In genomic region chr15:65530318-65531111, GRCh38 we compare ENCODE assay signal across 8 cellular contexts. TPM values are rescaled to one million over a fixed set of nuclear protein-coding genes. Genes with fewer than 3 reads are reported as not detected.
DNase-seq lines count a peak whose midpoint lies in the region; ATAC-seq lines count a peak whose summit lies in the region.

HACD3 (plus strand) TSS chr15:65530463; CDS start chr15:65530632, 169 bp downstream.

- DNase-seq in CD1c-positive myeloid dendritic cell (ENCODE audit: extremely low spot score) (peak; percentile 93), HT-29 (ENCODE audit: low spot score) (peak; percentile 90), NOMO-1 (lab: John Stamatoyannopoulos, UW; ENCODE audit: unreplicated experiment in 2 of 2) (peak; percentile 71 to 86), mesendoderm (peak; percentile 93)
- DNase-seq in activated CD8-positive, alpha-beta memory T cell treated with anti-CD3 and anti-CD28 coated beads for 48 hours (ENCODE audit: low read depth in 2 of 3, low spot score in 2 of 3), result peak; percentile 77 to 90 (median 88)
- peak; percentile 69 for DNase-seq in stimulated activated CD8-positive, alpha-beta memory T cell treated with anti-CD3 and anti-CD28 coated beads, Interleukin-15, amount 100 ng/mL, for 1 hour (ENCODE audit: low read depth)

- ATAC-seq in GM19452 (IDR thresholded peaks at IDR 0.05; ENCODE audit: unreplicated experiment), result peak; percentile 84

- H3K79me2 ChIP-seq in mesendoderm (ENCODE audit: control insufficient read depth, insufficient read depth, low read length), result peaks cover 44% of the 10 kb centered on the region

- H3K23ac ChIP-seq in mesendoderm (ENCODE audit: low read length), result peak within 1 kb of the TSS; percentile 97

- H3K4ac ChIP-seq in mesendoderm (ENCODE audit: low read depth, low read length), result peak within 1 kb of the TSS; percentile 82

- no CpG with 5 or more reads among the region's 88 CpGs for WGBS in mesendoderm (ENCODE audit: extremely low coverage, insufficient coverage, low lambda C conversion rate)

- H3K9ac ChIP-seq in endocrine pancreas (ENCODE audit: control insufficient read depth, insufficient read depth, low read length) (peak within 1 kb of the TSS; percentile 76), mesendoderm (ENCODE audit: low read length) (peak within 1 kb of the TSS; percentile 99)

- peak within 1 kb of the TSS; percentile 10 for H4K5ac ChIP-seq in mesendoderm (ENCODE audit: low read length)

- peak within 1 kb of the TSS; percentile 100 for H3K56ac ChIP-seq in mesendoderm (ENCODE audit: low read length)

- peaks cover 8% of the 10 kb centered on the region for H3K79me1 ChIP-seq in mesendoderm (ENCODE audit: low read length)

- H3K27ac ChIP-seq in mesendoderm (ENCODE audit: low read depth, low read length), result peak within 1 kb of the TSS; percentile 41

- H2BK120ac ChIP-seq in mesendoderm (ENCODE audit: low read depth, low read length), result no peak within 1 kb of the TSS

- H2BK5ac ChIP-seq in mesendoderm (ENCODE audit: low read length), result peak within 1 kb of the TSS; percentile 83

- H3K36me3 ChIP-seq in endocrine pancreas (ENCODE audit: control insufficient read depth, insufficient read depth, low read length) (no peaks in the 10 kb centered on the region), mesendoderm (ENCODE audit: control insufficient read depth, insufficient read depth, low read length) (no peaks in the 10 kb centered on the region)

- no peak within 1 kb of the TSS for H2BK15ac ChIP-seq in mesendoderm (replicated peaks; ENCODE audit: low read depth)

- peak within 1 kb of the TSS; percentile 56 for H3K4me2 ChIP-seq in mesendoderm (ENCODE audit: low read length)

- H3K18ac ChIP-seq in mesendoderm (ENCODE audit: low read length), result peak within 1 kb of the TSS; percentile 89

- H3K4me3 ChIP-seq in endocrine pancreas (ENCODE audit: control insufficient read depth, insufficient read depth, low read length), result peak within 1 kb of the TSS; percentile 64
- H3K4me3 ChIP-seq in mesendoderm (ENCODE audit: low read length), result peak within 1 kb of the TSS; percentile 86

- H3K9me3 ChIP-seq in endocrine pancreas (ENCODE audit: control insufficient read depth, low read length), result no peaks in the 10 kb centered on the region

- H3K27me3 ChIP-seq in endocrine pancreas (ENCODE audit: control insufficient read depth, insufficient read depth, low read length) (no peaks in the 10 kb centered on the region), mesendoderm (ENCODE audit: insufficient read depth, low read length, poor library complexity) (no peaks in the 10 kb centered on the region)

- H2AK5ac ChIP-seq in mesendoderm (ENCODE audit: low read length), result peak within 1 kb of the TSS; percentile 22

- peaks cover 10% of the 10 kb centered on the region for H3K4me1 ChIP-seq in endocrine pancreas (ENCODE audit: control insufficient read depth, insufficient read depth, low read length)
- peaks cover 9% of the 10 kb centered on the region for H3K4me1 ChIP-seq in mesendoderm (ENCODE audit: control insufficient read depth, low read depth, low read length)

- peak within 1 kb of the TSS; percentile 79 for H4K8ac ChIP-seq in mesendoderm (ENCODE audit: low read depth, low read length)

RNA-seq across cellular contexts. Expression of gene HACD3, which starts in this region (rescaled TPM):
- total RNA-seq in HT-29 (2014; rRNA removed; shearing (Covaris generic)), result 77.9 and 82.4 TPM in 2 replicates
- polyA plus RNA-seq in mesendoderm (2013, experiment 1 of 2), result 99.0 TPM
- 96.5 TPM for polyA plus RNA-seq in mesendoderm (2013, experiment 2 of 2)

Comparison
In these comparisons a context has a peak if more than half of its experiments do, and no peak if none do; other contexts are left out.
1. Peak in every context shown above with its lines: DNase-seq, ATAC-seq, H3K4me3 ChIP-seq and H3K27ac ChIP-seq.